ENCODE assay signal across 17 cellular contexts in the genomic region with DNA sequence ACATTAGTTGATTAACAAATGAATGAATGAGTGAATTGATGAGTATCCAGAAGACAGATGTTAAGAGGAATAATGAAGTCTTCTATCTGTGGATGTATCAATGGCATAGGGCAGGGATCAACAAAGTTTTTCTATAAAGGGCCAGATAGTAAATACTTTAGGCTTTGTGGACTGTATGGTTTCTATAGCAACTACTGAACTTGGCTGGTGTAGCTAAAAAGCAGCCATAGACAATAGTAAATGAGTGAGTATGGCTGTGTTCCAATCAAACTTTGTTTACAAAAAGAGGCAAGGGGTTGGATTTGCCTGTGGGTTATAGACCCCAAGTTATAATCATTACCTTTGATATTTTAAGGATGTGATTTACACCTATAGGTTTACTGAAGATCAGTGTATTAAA.
"Had no signal": no experiment of that assay in that cellular context is flagged by ENCODE, and none has a peak within 500 bp of the region (broad histone marks: within the 10 kb centered on the region; RNA-seq: fewer than 3 reads in every experiment).

No MANE protein-coding gene starts in this region.

- DNase-seq: activated CD4-positive, alpha-beta T cell treated with anti-CD3 and anti-CD28 coated beads for 4 hours; activated CD8-positive, alpha-beta memory T cell treated with anti-CD3 and anti-CD28 coated beads, Interleukin-2, amount 50 U/mL, for 4 hours; activated CD8-positive, alpha-beta T cell treated with anti-CD3 and anti-CD28 coated beads, Interleukin-2, amount 10 ng/mL, durations not matched to agents 7 days and 5 days; activated effector memory CD4-positive, alpha-beta T cell treated with anti-CD3 and anti-CD28 coated beads, Interleukin-2, amount 50 U/mL, for 16 hours; activated T-cell treated with anti-CD3 and anti-CD28 coated beads, Interleukin-2, amount 50 U/mL, for 48 hours; caudate nucleus; colonic mucosa; effector CD4-positive, alpha-beta T cell; foreskin keratinocyte; left ventricle myocardium inferior; naive B cell; stimulated activated CD4-positive, alpha-beta T cell treated with anti-CD3 and anti-CD28 coated beads, Interleukin-12 subunit alpha, Interleukin-12 subunit beta, amount 100 ng/mL, for 4 hours; thyroid gland had no signal

- H3K9me3 Mint-ChIP-seq: activated naive CD4-positive, alpha-beta T cell treated with anti-CD3 and anti-CD28 coated beads, Interleukin-2, amount 50 U/mL, for 24 hours; naive B cell; WTC11 had no signal

- H3K4me3 Mint-ChIP-seq: activated CD8-positive, alpha-beta T cell treated with anti-CD3 and anti-CD28 coated beads, Interleukin-2, amount 10 ng/mL, durations not matched to agents 7 days and 5 days; activated naive CD4-positive, alpha-beta T cell treated with anti-CD3 and anti-CD28 coated beads, Interleukin-2, amount 50 U/mL, for 24 hours; naive B cell; stimulated activated effector memory CD8-positive, alpha-beta T cell treated with anti-CD3 and anti-CD28 coated beads, Interleukin-12 subunit alpha, Interleukin-12 subunit beta, amount 100 ng/mL, for 72 hours; WTC11 had no signal

- H3K36me3 Mint-ChIP-seq: activated naive CD4-positive, alpha-beta T cell treated with anti-CD3 and anti-CD28 coated beads, Interleukin-2, amount 50 U/mL, for 24 hours; naive B cell; stimulated activated effector memory CD8-positive, alpha-beta T cell treated with anti-CD3 and anti-CD28 coated beads, Interleukin-12 subunit alpha, Interleukin-12 subunit beta, amount 100 ng/mL, for 72 hours; WTC11 had no signal

- H3K27ac Mint-ChIP-seq: activated CD8-positive, alpha-beta T cell treated with anti-CD3 and anti-CD28 coated beads, Interleukin-2, amount 10 ng/mL, durations not matched to agents 7 days and 5 days; activated naive CD4-positive, alpha-beta T cell treated with anti-CD3 and anti-CD28 coated beads, Interleukin-2, amount 50 U/mL, for 24 hours; stimulated activated effector memory CD8-positive, alpha-beta T cell treated with anti-CD3 and anti-CD28 coated beads, Interleukin-12 subunit alpha, Interleukin-12 subunit beta, amount 100 ng/mL, for 72 hours had no signal

- FAIRE-seq: TTC549 had no signal

- H3K4me1 Mint-ChIP-seq: stimulated activated effector memory CD8-positive, alpha-beta T cell treated with anti-CD3 and anti-CD28 coated beads, Interleukin-12 subunit alpha, Interleukin-12 subunit beta, amount 100 ng/mL, for 72 hours had no signal

- ATAC-seq: activated CD8-positive, alpha-beta T cell treated with anti-CD3 and anti-CD28 coated beads, Interleukin-2, amount 10 ng/mL, durations not matched to agents 7 days and 5 days; foreskin keratinocyte; stimulated activated effector memory CD8-positive, alpha-beta T cell treated with anti-CD3 and anti-CD28 coated beads, Interleukin-12 subunit alpha, Interleukin-12 subunit beta, amount 100 ng/mL, for 72 hours; WTC11 had no signal
